20 cellular contexts compared by ENCODE assay signal in the genomic region with DNA sequence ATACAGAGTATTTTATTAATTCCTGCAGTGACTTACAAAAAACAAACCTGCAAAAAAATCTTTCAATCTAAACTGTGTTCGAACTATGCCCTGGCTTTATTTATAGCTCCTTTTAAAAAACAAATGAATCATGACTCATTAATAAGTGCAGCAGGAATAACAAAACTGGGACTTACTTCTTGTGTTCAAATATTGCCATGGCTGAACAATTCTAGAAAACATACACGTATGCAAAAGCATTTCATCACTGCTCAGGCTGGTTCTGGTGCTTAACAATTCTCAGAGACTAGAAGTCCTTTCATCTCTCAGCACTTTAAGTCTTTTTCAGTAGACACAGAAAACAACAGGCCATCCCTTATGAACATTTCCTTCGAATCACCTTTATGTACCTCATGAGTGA.
DNase-seq lines count a peak whose midpoint lies in the region; ATAC-seq and TF ChIP-seq lines count a peak whose summit lies in the region.
"Had no signal": no experiment of that assay in that cellular context is flagged by ENCODE, and none has a peak within 500 bp of the region (broad histone marks: within the 10 kb centered on the region; RNA-seq: fewer than 3 reads in every experiment).

No MANE protein-coding gene starts in this region.

- no peak overlapping the region for H3K4me3 Mint-ChIP-seq in HFFc6
- H3K4me3 Mint-ChIP-seq: B cell, CD14-positive monocyte had no signal

- ATAC-seq in HG02981 (IDR thresholded peaks at IDR 0.05; ENCODE audit: unreplicated experiment) = no peak
- ATAC-seq: K562 had no signal

- in situ Hi-C loops in astrocyte of the spinal cord (cut with HindIII; ENCODE audit: low sequenced_read_pairs) = no loop called here

- TF ChIP-seq CTCF in HFFc6 (IDR thresholded peaks at IDR 0.05) (no peak), astrocyte of the spinal cord (IDR thresholded peaks at IDR 0.05; ENCODE audit: low read depth, low read length) (no peak)

- H3K4me3 ChIP-seq in astrocyte of the spinal cord (ENCODE audit: low read depth, low read length) = no peak overlapping the region
- H3K4me3 ChIP-seq: K562, Peyer's patch had no signal

- no peaks in the 10 kb centered on the region for H3K9me3 Mint-ChIP-seq in HFFc6

- DNase-seq in HFFc6 (peak; percentile 8), astrocyte of the spinal cord (ENCODE audit: low read depth, low spot score) (peak; percentile 13), fibroblast of gingiva (ENCODE audit: low read depth) (peak; percentile 49), renal cortical epithelial cell (ENCODE audit: low read depth) (peak; percentile 73), T1000 (lab: John Stamatoyannopoulos, UW) (no peak), HK-2 (ENCODE audit: unreplicated experiment) (no peak)
- DNase-seq in effector CD4-positive, alpha-beta T cell = no peak
- DNase-seq: DMS53, H7, NCI-H1092 treated with DMSO at 0.1 percent for 48 hours, NCI-H1436 treated with DMSO at 0.1 percent for 48 hours, NCI-H2029, NCI-H226, NCI-H510A treated with DMSO at 0.1 percent for 48 hours, NCI-H748 treated with DMSO at 0.1 percent for 48 hours, Peyer's patch had no signal

- no peak overlapping the region for H3K27ac Mint-ChIP-seq in HFFc6
- H3K27ac Mint-ChIP-seq: B cell, CD14-positive monocyte had no signal

- H3K36me3 Mint-ChIP-seq in HFFc6 (ENCODE audit: low read depth) = no peaks in the 10 kb centered on the region
- H3K36me3 Mint-ChIP-seq: CD14-positive monocyte had no signal

- H3K27me3 Mint-ChIP-seq in HFFc6 (ENCODE audit: insufficient read depth) = peaks cover 12% of the 10 kb centered on the region; the same call in 1 of the 2 replicates

- peaks cover 13% of the 10 kb centered on the region for H3K4me1 Mint-ChIP-seq in HFFc6 (ENCODE audit: low read depth)
- H3K4me1 Mint-ChIP-seq: B cell, CD14-positive monocyte had no signal

Comparison
In these comparisons a context has a peak if more than half of its experiments do, and no peak if none do; other contexts are left out.
1. DNase-seq: peak in HFFc6 (single experiment), astrocyte of the spinal cord (single experiment), fibroblast of gingiva (single experiment) and renal cortical epithelial cell (single experiment); none in effector CD4-positive, alpha-beta T cell (single experiment), T1000 (single experiment) and HK-2 (single experiment).